ENCODE assay signal across 8 cellular contexts in genomic region chr16:15649727-15650018, GRCh38. TPM values are rescaled to one million over a fixed set of nuclear protein-coding genes. Genes with fewer than 3 reads are reported as not detected.
DNase-seq lines count a peak whose midpoint lies in the region; ATAC-seq, FAIRE-seq and TF ChIP-seq lines count a peak whose summit lies in the region.

No MANE protein-coding gene starts in this region.

- no peak for FAIRE-seq in GM12878 (lab: Jason Lieb, UNC)

- H3K4me3 ChIP-seq in heart right ventricle, result peak overlapping the region; percentile 76 to 100 (median 89)
- H3K4me3 ChIP-seq in GM12878, result peak overlapping the region; percentile 99
- peak overlapping the region; percentile 99 for H3K4me3 ChIP-seq in upper lobe of right lung

- intact Hi-C loops in heart right ventricle (cut with DNase I) (loop anchor here in 1 of 10 donors (10.0 kb wide), 1 partner anchor 55 kb away; no protein-coding TSS in a partner anchor), left ventricle myocardium superior (cut with micrococcal nuclease) (no loop called here), GM12878 (cut with micrococcal nuclease; ENCODE audit: unreplicated experiment) (loop anchor here (2.0 kb wide), 1 partner anchor 59 kb away; no protein-coding TSS in a partner anchor), upper lobe of right lung (cut with DNase I) (no loop called here)

- H3K4me2 ChIP-seq in GM12878 (ENCODE audit: control insufficient read depth, insufficient read depth), result peak overlapping the region; percentile 78

- DNase-seq in heart right ventricle (no peak), left ventricle myocardium superior (no peak), GM12878 (ENCODE audit: low read depth, low spot score) (no peak), memory B cell (ENCODE audit: low spot score in 2 of 2) (no peak), upper lobe of right lung (no peak), hypothalamus (lab: John Stamatoyannopoulos, UW) (no peak), omental fat pad (ENCODE audit: low spot score) (no peak)

- no peak for TF ChIP-seq EP300 in GM12878 (IDR thresholded peaks at IDR 0.05; ENCODE audit: borderline replicate concordance in 1 of 2, control insufficient read depth in 1 of 2, low read depth in 2 of 2, low read length in 2 of 2)

- H3K36me3 ChIP-seq in heart right ventricle, result peaks cover 0 to 13% (median 0%) of the 10 kb centered on the region in 9 donors
- H3K36me3 ChIP-seq in GM12878 (ENCODE audit: control insufficient read depth in 2 of 2, insufficient read depth in 2 of 2, low read length in 1 of 2), result peaks cover 0 to 12% of the 10 kb centered on the region in 2 experiments; a peak in 3 of 4 replicates
- H3K36me3 ChIP-seq in upper lobe of right lung, result no peaks in the 10 kb centered on the region

- no peaks in the 10 kb centered on the region for H3K9me3 Mint-ChIP-seq in memory B cell

- TSS peak; percentile 60 for BruUV-seq in GM12878 (replicated peaks; lab: Mats Ljungman, UMichigan)

- peak overlapping the region; percentile 77 for H2AFZ ChIP-seq in GM12878 (ENCODE audit: control insufficient read depth, low read depth, low read length)

- no peak for TF ChIP-seq RAD21 in GM12878 (IDR thresholded peaks at IDR 0.05; ENCODE audit: insufficient read depth, low read depth, low read length)

- POLR2A ChIA-PET in GM12878 (lab: Charles Lee), result interaction anchor here (1.0 to 3.5 kb wide), 2 partner anchors 7 to 9 kb away, joined by 4 to 29 read pairs; partner anchors contain the start of gene MARF1

- no peak for TF ChIP-seq CTCF in heart right ventricle (IDR thresholded peaks at IDR 0.05)
- no peak for TF ChIP-seq CTCF in GM12878 (IDR thresholded peaks at IDR 0.05 in 2 of 3, conservative IDR thresholded peaks at IDR 0.05 in 1 of 3; ENCODE audit: control insufficient read depth in 2 of 3, extremely low read depth in 1 of 3, insufficient read depth in 1 of 3, low read depth in 3 of 3, low read length in 3 of 3)
- TF ChIP-seq CTCF in upper lobe of right lung (IDR thresholded peaks at IDR 0.05), result no peak
- TF ChIP-seq CTCF in omental fat pad (IDR thresholded peaks at IDR 0.05), result no peak

- 0 to 1% methylated on average over 14 of the region's 14 CpGs for WGBS in heart right ventricle, 2 donors
- WGBS in GM12878 (ENCODE audit: insufficient coverage, insufficient replicate concordance, low lambda C conversion rate, missing lambda C conversion rate), result 0% methylated on average over 14 of the region's 14 CpGs

- H3K27ac ChIP-seq in heart right ventricle, result peak overlapping the region in 9 of 10 donors; percentile 57 to 98 (median 94)
- H3K27ac ChIP-seq in GM12878 (ENCODE audit: control insufficient read depth, insufficient read depth), result peak overlapping the region; percentile 79
- H3K27ac ChIP-seq in upper lobe of right lung, result peak overlapping the region; percentile 86

- H3K9ac ChIP-seq in GM12878 (ENCODE audit: control insufficient read depth, insufficient read depth, low read length), result peak overlapping the region; percentile 69

- CTCF ChIA-PET in GM12878 (lab: Yijun Ruan, JAX), result no interaction called here

- no peaks in the 10 kb centered on the region for H3K27me3 Mint-ChIP-seq in memory B cell

- peaks cover 17% of the 10 kb centered on the region for H3K4me1 Mint-ChIP-seq in memory B cell

- no peak for ATAC-seq in heart right ventricle
- ATAC-seq in left ventricle myocardium superior, result no peak
- ATAC-seq in GM12878, result no peak
- ATAC-seq in memory B cell (ENCODE audit: low read depth), result no peak
- no peak for ATAC-seq in upper lobe of right lung
- no peak for ATAC-seq in HG03280 (IDR thresholded peaks at IDR 0.05; ENCODE audit: unreplicated experiment)
- ATAC-seq in omental fat pad (ENCODE audit: low FRiP score), result no peak

- RAD21 ChIA-PET in GM12878 (lab: Charles Lee; ENCODE audit: unreplicated experiment), result no interaction called here

- H3K27me3 ChIP-seq in heart right ventricle (no peaks in the 10 kb centered on the region), GM12878 (replicated peaks in 1 of 2; ENCODE audit: control insufficient read depth in 2 of 2, insufficient read depth in 2 of 2, low read length in 1 of 2) (no peaks in the 10 kb centered on the region), upper lobe of right lung (no peaks in the 10 kb centered on the region)

- peaks cover 44% of the 10 kb centered on the region for H3K79me2 ChIP-seq in GM12878 (ENCODE audit: control insufficient read depth, insufficient read depth, low read length)

- H3K4me1 ChIP-seq in heart right ventricle, result peaks cover 0 to 47% (median 38%) of the 10 kb centered on the region in 9 donors
- H3K4me1 ChIP-seq in GM12878 (ENCODE audit: control insufficient read depth, insufficient read depth, low read length), result peaks cover 31% of the 10 kb centered on the region
- peaks cover 18% of the 10 kb centered on the region for H3K4me1 ChIP-seq in upper lobe of right lung

- SMC1A ChIA-PET in GM12878 (lab: Charles Lee; ENCODE audit: uncharacterized antibody, unreplicated experiment), result no interaction called here

- TF ChIP-seq POLR2A in GM12878 (IDR thresholded peaks at IDR 0.05; ENCODE audit: low read depth, low read length), result no peak

- no peaks in the 10 kb centered on the region for H3K9me3 ChIP-seq in heart right ventricle
- no peaks in the 10 kb centered on the region for H3K9me3 ChIP-seq in GM12878 (replicated peaks; ENCODE audit: control insufficient read depth, insufficient read depth, low read length)
- H3K9me3 ChIP-seq in upper lobe of right lung, result no peaks in the 10 kb centered on the region

- no peaks in the 10 kb centered on the region for H4K20me1 ChIP-seq in GM12878 (ENCODE audit: control insufficient read depth, insufficient read depth)

- peak overlapping the region; percentile 84 for H3K4me3 Mint-ChIP-seq in memory B cell

- in situ Hi-C loops in GM12878 (cut with MboI), result loop anchor here (25.0 kb wide), 1 partner anchor 1012 kb away; the partner anchor contains the start of genes BFAR and PARN

- peak overlapping the region; percentile 97 for H3K27ac Mint-ChIP-seq in memory B cell

- peaks cover 5% of the 10 kb centered on the region for H3K36me3 Mint-ChIP-seq in memory B cell

TF ChIP-seq in GM12878, 131 proteins besides CTCF, POLR2A, EP300 and RAD21:
- TF ChIP-seq KAT2A (conservative IDR thresholded peaks at IDR 0.05; ENCODE audit: control insufficient read depth, low read depth, low read length) (no peak), KLF5 (IDR thresholded peaks at IDR 0.05; ENCODE audit: partially characterized antibody) (peak; percentile 32), EED (IDR thresholded peaks at IDR 0.05; ENCODE audit: low read depth) (no peak)

RNA-seq across cellular contexts. Expression of gene NDE1, which starts 0.4 kb away (rescaled TPM):
- total RNA-seq in heart right ventricle (10 to 100 TPM; 12.0 to 29.0 (median 20.0) TPM), left ventricle myocardium superior (17.2 TPM), GM12878 (2014; rRNA removed) (68.4 and 73.1 TPM in 2 replicates), GM12878 (2014; rRNA removed; fragmentation: Illumina TruSeq; extraction: Trizol) (89.0 and 92.8 TPM in 2 replicates), GM12878 (2021) (148 and 156 TPM in 2 replicates), upper lobe of right lung (28.9 TPM), omental fat pad (10 to 100 TPM; 11.9 to 26.2 (median 21.2) TPM)
- polyA plus RNA-seq in heart right ventricle (10 to 100 TPM in 1 of 2 donors, 1 to 10 TPM in 1; 6.0 to 10.7 TPM), GM12878 (2011; rRNA removed) (47.9 and 51.1 TPM in 2 replicates), GM12878 (2014; fragmentation: Illumina TruSeq; extraction: Trizol) (105 and 106 TPM in 2 replicates), GM12878 (2014; fragmentation: Nextera tagmentation; extraction: Ambion mirVana) (1 to 10 TPM; 5.7 to 7.4 TPM), GM12878 (2014; rRNA removed) (82.8 and 92.7 TPM in 2 replicates), GM12878 (2016; fragmentation: Nextera tagmentation; extraction: Ambion mirVana) (100 to 1,000 TPM in 1 of 2 experiments, 10 to 100 TPM in 1; 94.6 to 110 TPM)
- 114 and 115 TPM in 2 replicates for total RNA-seq in GM12878 (2013; cell fraction: nucleolus; rRNA removed)
- 32.2 TPM for polyA plus RNA-seq in GM12878 (2011; ENCODE audit: low read depth)
- polyA plus RNA-seq in GM12878 (2011; cell fraction: cytosol; rRNA removed), result 62.1 and 78.8 TPM in 2 replicates
- polyA plus RNA-seq in GM12878 (2011; cell fraction: nucleus; rRNA removed), result 34.2 and 47.9 TPM in 2 replicates
- 51.2 and 74.8 TPM in 2 replicates for polyA plus RNA-seq in GM12878 (2012)
- polyA minus RNA-seq in GM12878 (2011; rRNA and poly(A)+ RNA removed), result 39.5 and 59.3 TPM in 2 replicates
- 40.0 and 49.7 TPM in 2 replicates for polyA minus RNA-seq in GM12878 (2011; cell fraction: cytosol; rRNA and poly(A)+ RNA removed)
- 20.6 and 44.3 TPM in 2 replicates for polyA minus RNA-seq in GM12878 (2011; cell fraction: nucleus; rRNA and poly(A)+ RNA removed)

RNA-seq across cellular contexts. Expression of gene MARF1, which starts 6.7 kb away (rescaled TPM):
- total RNA-seq in heart right ventricle, result 10 to 100 TPM; 39.1 to 59.1 (median 43.0) TPM
- 10 to 100 TPM in 1 of 2 donors, 1 to 10 TPM in 1; 9.6 to 14.9 TPM for polyA plus RNA-seq in heart right ventricle
- 53.6 TPM for total RNA-seq in left ventricle myocardium superior
- total RNA-seq in GM12878 (2013; cell fraction: nucleolus; rRNA removed), result 164 and 178 TPM in 2 replicates
- total RNA-seq in GM12878 (2014; rRNA removed), result 11.7 and 13.8 TPM in 2 replicates
- total RNA-seq in GM12878 (2014; rRNA removed; fragmentation: Illumina TruSeq; extraction: Trizol), result 13.0 and 13.5 TPM in 2 replicates
- total RNA-seq in GM12878 (2021), result 40.1 and 41.6 TPM in 2 replicates
- polyA plus RNA-seq in GM12878 (2011; ENCODE audit: low read depth), result 21.0 TPM
- polyA plus RNA-seq in GM12878 (2011; rRNA removed), result 21.4 and 24.1 TPM in 2 replicates
- polyA plus RNA-seq in GM12878 (2011; cell fraction: cytosol; rRNA removed), result 13.3 and 19.5 TPM in 2 replicates
- 75.8 and 83.5 TPM in 2 replicates for polyA plus RNA-seq in GM12878 (2011; cell fraction: nucleus; rRNA removed)
- 19.9 and 20.7 TPM in 2 replicates for polyA plus RNA-seq in GM12878 (2012)
- polyA plus RNA-seq in GM12878 (2014; fragmentation: Illumina TruSeq; extraction: Trizol), result 23.8 and 27.7 TPM in 2 replicates
- 1 to 10 TPM; 4.5 to 5.9 TPM for polyA plus RNA-seq in GM12878 (2014; fragmentation: Nextera tagmentation; extraction: Ambion mirVana)
- 19.1 and 20.7 TPM in 2 replicates for polyA plus RNA-seq in GM12878 (2014; rRNA removed)
- 10 to 100 TPM; 13.4 to 14.3 TPM for polyA plus RNA-seq in GM12878 (2016; fragmentation: Nextera tagmentation; extraction: Ambion mirVana)
- polyA minus RNA-seq in GM12878 (2011; rRNA and poly(A)+ RNA removed), result 27.6 and 60.3 TPM in 2 replicates
- polyA minus RNA-seq in GM12878 (2011; cell fraction: cytosol; rRNA and poly(A)+ RNA removed), result 13.4 and 13.9 TPM in 2 replicates
- polyA minus RNA-seq in GM12878 (2011; cell fraction: nucleus; rRNA and poly(A)+ RNA removed), result 34.2 and 47.5 TPM in 2 replicates
- total RNA-seq in upper lobe of right lung, result 97.1 TPM
- total RNA-seq in omental fat pad, result 10 to 100 TPM; 20.7 to 53.9 (median 29.3) TPM
